In the genomic region with DNA sequence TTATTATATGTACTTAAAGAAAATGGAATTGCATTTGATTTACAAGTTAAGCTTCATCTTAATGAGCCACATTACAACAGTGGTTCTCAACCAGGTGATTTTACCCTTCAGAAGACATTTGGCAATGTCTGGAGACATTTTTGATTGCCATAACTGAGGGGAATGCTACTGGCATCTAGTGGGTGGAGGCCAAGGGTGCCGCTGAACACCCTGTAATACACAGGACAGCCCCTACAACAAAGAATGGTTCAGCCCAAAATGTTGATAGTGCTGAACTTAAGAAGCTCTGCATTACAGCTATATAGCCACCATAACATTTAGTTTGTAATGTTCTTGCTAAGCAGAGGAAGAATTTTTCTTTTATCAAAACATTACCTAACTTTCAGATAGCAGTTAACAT, we compare ENCODE assay signal across 27 cellular contexts.
DNase-seq lines count a peak whose midpoint lies in the region; ATAC-seq and TF ChIP-seq lines count a peak whose summit lies in the region.
"Had no signal": no experiment of that assay in that cellular context is flagged by ENCODE, and none has a peak within 500 bp of the region (broad histone marks: within the 10 kb centered on the region; RNA-seq: fewer than 3 reads in every experiment).

No MANE protein-coding gene starts in this region.

- H3K36me3 Mint-ChIP-seq in HFFc6 (ENCODE audit: low read depth) (peaks cover 11% of the 10 kb centered on the region), natural killer cell (no peaks in the 10 kb centered on the region)
- H3K36me3 Mint-ChIP-seq: activated CD4-positive, alpha-beta memory T cell treated with anti-CD3 and anti-CD28 coated beads for 36 hours had no signal

- H3K36me3 ChIP-seq in esophagus muscularis mucosa (no peaks in the 10 kb centered on the region), OCI-LY7 (ENCODE audit: insufficient read depth, low read length) (no peaks in the 10 kb centered on the region)
- H3K36me3 ChIP-seq: colonic mucosa, thoracic aorta, uterus had no signal

- peak; percentile 17 for DNase-seq in DMS53 (lab: John Stamatoyannopoulos, UW)
- no peak for DNase-seq in DMS53 treated with DMSO at 0.1 percent for 48 hours (lab: John Stamatoyannopoulos, UW; ENCODE audit: unreplicated experiment)
- no peak for DNase-seq in HFFc6
- no peak for DNase-seq in esophagus muscularis mucosa (ENCODE audit: extremely low spot score)
- DNase-seq in natural killer cell, result no peak
- no peak for DNase-seq in occipital lobe (lab: John Stamatoyannopoulos, UW)
- no peak for DNase-seq in OCI-LY7 (ENCODE audit: low spot score)
- DNase-seq: 8988T; activated CD4-positive, alpha-beta memory T cell treated with anti-CD3 and anti-CD28 coated beads for 36 hours; activated CD4-positive, alpha-beta T cell treated with anti-CD3 and anti-CD28 coated beads for 1 hour; activated naive CD4-positive, alpha-beta T cell; colonic mucosa; effector CD8-positive, alpha-beta T cell; head of caudate nucleus; Kasumi-1; NCI-H146; PC-9; retina; SHP77; stimulated activated CD4-positive, alpha-beta T cell treated with anti-CD3 and anti-CD28 coated beads, Interleukin-2, amount 100 ng/mL, for 24 hours; uterus had no signal

- H3K9me2 ChIP-seq in OCI-LY7 (ENCODE audit: insufficient read depth, low read length), result no peaks in the 10 kb centered on the region

- H3K4me3 ChIP-seq in esophagus muscularis mucosa, result no peak overlapping the region
- no peak overlapping the region for H3K4me3 ChIP-seq in OCI-LY7 (ENCODE audit: low read depth, low read length, poor library complexity, severe bottlenecking)
- H3K4me3 ChIP-seq: colonic mucosa, PC-9, thoracic aorta, uterus had no signal

- H3K4me2 ChIP-seq in OCI-LY7 (ENCODE audit: low read length), result no peak overlapping the region
- H3K4me2 ChIP-seq: PC-9 had no signal

- no peaks in the 10 kb centered on the region for H4K20me1 ChIP-seq in OCI-LY7 (ENCODE audit: insufficient read depth, low read length)

- H3K27ac Mint-ChIP-seq in HFFc6 (peak overlapping the region; percentile 79), natural killer cell (peak overlapping the region; percentile 89 to 92)
- H3K27ac Mint-ChIP-seq: activated CD4-positive, alpha-beta memory T cell treated with anti-CD3 and anti-CD28 coated beads for 36 hours; nephron; stimulated activated naive CD8-positive, alpha-beta T cell treated with anti-CD3 and anti-CD28 coated beads, Interleukin-15, Interleukin-2, amounts not matched to agents 100 ng/mL and 50 ng/mL, for 24 hours; T-helper 2 cell treated with Interferon-gamma antibody and Interleukin-4, amounts not matched to agents 5 μg/mL and 100 μg/mL, for 36 hours had no signal

- peaks cover 1% of the 10 kb centered on the region; the same call in 1 of the 2 replicates for H3K27me3 Mint-ChIP-seq in HFFc6 (ENCODE audit: insufficient read depth)
- no peaks in the 10 kb centered on the region for H3K27me3 Mint-ChIP-seq in natural killer cell (ENCODE audit: low read depth in 2 of 2)
- H3K27me3 Mint-ChIP-seq: activated CD4-positive, alpha-beta memory T cell treated with anti-CD3 and anti-CD28 coated beads for 36 hours; stimulated activated naive CD8-positive, alpha-beta T cell treated with anti-CD3 and anti-CD28 coated beads, Interleukin-15, Interleukin-2, amounts not matched to agents 100 ng/mL and 50 ng/mL, for 24 hours had no signal

- no peaks in the 10 kb centered on the region for H3K79me2 ChIP-seq in OCI-LY7 (ENCODE audit: insufficient read depth, low read depth, low read length)
- H3K79me2 ChIP-seq: parathyroid adenoma had no signal

- 100% methylated on average over 1 of the region's 1 CpG for WGBS in esophagus muscularis mucosa

- H3K27me3 ChIP-seq in esophagus muscularis mucosa, result no peaks in the 10 kb centered on the region
- H3K27me3 ChIP-seq: colonic mucosa, uterus had no signal

- ATAC-seq in natural killer cell (no peak), GM21576 (IDR thresholded peaks at IDR 0.05; ENCODE audit: unreplicated experiment) (no peak)

- no peaks in the 10 kb centered on the region for H3K9me3 Mint-ChIP-seq in HFFc6
- H3K9me3 Mint-ChIP-seq in natural killer cell, result no peaks in the 10 kb centered on the region
- H3K9me3 Mint-ChIP-seq: activated CD4-positive, alpha-beta memory T cell treated with anti-CD3 and anti-CD28 coated beads for 36 hours; nephron; T-helper 2 cell treated with Interferon-gamma antibody and Interleukin-4, amounts not matched to agents 5 μg/mL and 100 μg/mL, for 36 hours had no signal

- CTCF ChIA-PET in OCI-LY7 (lab: Charles Lee; ENCODE audit: unreplicated experiment), result interaction anchor here (0.5 kb wide), 1 partner anchor 276 kb away, joined by 3 read pairs; no protein-coding TSS in a partner anchor

- H3K27ac ChIP-seq in esophagus muscularis mucosa (replicated peaks in 1 of 4) (peak overlapping the region in 3 of 4 donors; percentile 44 to 79 (median 59)), OCI-LY7 (ENCODE audit: low read depth, low read length, poor library complexity, severe bottlenecking) (no peak overlapping the region)
- H3K27ac ChIP-seq: colonic mucosa, parathyroid adenoma, PC-9 had no signal

- peaks cover 0 to 24% (median 15%) of the 10 kb centered on the region in 4 donors for H3K4me1 ChIP-seq in esophagus muscularis mucosa
- no peaks in the 10 kb centered on the region for H3K4me1 ChIP-seq in OCI-LY7 (ENCODE audit: insufficient read depth, low read length, poor library complexity, severe bottlenecking)
- H3K4me1 ChIP-seq: colonic mucosa, parathyroid adenoma, uterus had no signal

- TF ChIP-seq CTCF in HFFc6 (IDR thresholded peaks at IDR 0.05), result no peak
- no peak for TF ChIP-seq CTCF in esophagus muscularis mucosa (IDR thresholded peaks at IDR 0.05)
- TF ChIP-seq CTCF in natural killer cell (IDR thresholded peaks at IDR 0.05), result no peak
- no peak for TF ChIP-seq CTCF in OCI-LY7 (conservative IDR thresholded peaks at IDR 0.05; ENCODE audit: low read length)

- H3K4me1 Mint-ChIP-seq in HFFc6 (ENCODE audit: low read depth) (peaks cover 68% of the 10 kb centered on the region), natural killer cell (peaks cover 59 to 61% of the 10 kb centered on the region in 2 donors)

- BruUV-seq in OCI-LY7 (replicated peaks; lab: Mats Ljungman, UMichigan), result no TSS peak

- H3K4me3 Mint-ChIP-seq in HFFc6, result no peak overlapping the region
- no peak overlapping the region for H3K4me3 Mint-ChIP-seq in natural killer cell
- H3K4me3 Mint-ChIP-seq: activated CD4-positive, alpha-beta memory T cell treated with anti-CD3 and anti-CD28 coated beads for 36 hours; nephron; stimulated activated naive CD8-positive, alpha-beta T cell treated with anti-CD3 and anti-CD28 coated beads, Interleukin-15, Interleukin-2, amounts not matched to agents 100 ng/mL and 50 ng/mL, for 24 hours; T-helper 2 cell treated with Interferon-gamma antibody and Interleukin-4, amounts not matched to agents 5 μg/mL and 100 μg/mL, for 36 hours had no signal

- POLR2A ChIA-PET in OCI-LY7 (lab: Charles Lee), result interaction anchor here (0.5 to 0.7 kb wide), 2 partner anchors 80 to 175 kb away, joined by 3 read pairs; no protein-coding TSS in a partner anchor

- H2AFZ ChIP-seq in OCI-LY7 (ENCODE audit: low read length), result no peak overlapping the region
- H2AFZ ChIP-seq: parathyroid adenoma, PC-9 had no signal

- H3K9me3 ChIP-seq in esophagus muscularis mucosa, result no peaks in the 10 kb centered on the region
- H3K9me3 ChIP-seq in OCI-LY7 (ENCODE audit: low read length), result no peaks in the 10 kb centered on the region
- H3K9me3 ChIP-seq: colonic mucosa, thoracic aorta, uterus had no signal

- TF ChIP-seq POLR2A in esophagus muscularis mucosa (IDR thresholded peaks at IDR 0.05; ENCODE audit: low read depth), result no peak

- no peak for TF ChIP-seq EP300 in esophagus muscularis mucosa (IDR thresholded peaks at IDR 0.05)

- intact Hi-C loops in esophagus muscularis mucosa (cut with DNase I) (no loop called here), natural killer cell (cut with micrococcal nuclease) (loop anchor here (5.0 kb wide), 1 partner anchor 101 kb away; the partner anchor contains the start of gene PAM), OCI-LY7 (cut with micrococcal nuclease; ENCODE audit: unreplicated experiment) (no loop called here)
